Comparison of ENCODE assay signal across 10 cellular contexts in the genomic region with DNA sequence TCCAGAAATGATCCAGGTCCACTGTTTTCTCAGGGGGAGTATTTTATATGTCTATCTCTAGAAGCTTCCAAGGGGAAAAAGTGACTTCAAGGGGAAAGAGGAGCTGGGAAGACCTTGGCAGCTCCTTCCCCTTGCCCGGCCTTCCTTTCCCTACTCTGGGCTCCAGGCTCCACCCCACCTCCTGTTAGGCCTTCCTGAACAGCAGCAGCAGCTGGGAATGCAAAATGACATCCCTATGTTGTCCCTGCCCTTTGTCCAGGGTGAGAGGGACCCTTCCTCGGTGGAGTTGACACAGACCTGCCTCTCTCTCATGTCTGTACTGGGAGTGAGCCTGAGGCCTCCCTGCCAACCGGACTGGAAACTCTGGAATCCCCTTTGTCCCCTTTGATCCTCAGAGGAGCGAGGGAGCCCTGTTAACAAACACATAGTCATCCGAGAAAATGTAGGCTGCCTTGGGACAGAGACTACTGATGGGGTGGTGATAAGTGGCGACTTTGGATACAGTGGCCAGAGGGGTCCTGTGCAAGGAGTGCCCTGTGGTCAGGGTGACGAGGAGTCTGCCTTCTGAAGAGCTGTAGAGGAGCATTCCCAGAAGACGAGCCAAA. TPM values are rescaled to one million over a fixed set of nuclear protein-coding genes. Genes with fewer than 3 reads are reported as not detected.
DNase-seq lines count a peak whose midpoint lies in the region; ATAC-seq and TF ChIP-seq lines count a peak whose summit lies in the region.
"Had no signal": no experiment of that assay in that cellular context is flagged by ENCODE, and none has a peak within 500 bp of the region (broad histone marks: within the 10 kb centered on the region; RNA-seq: fewer than 3 reads in every experiment).

No MANE protein-coding gene starts in this region.

- no peaks in the 10 kb centered on the region for H3K27me3 ChIP-seq in transverse colon

- ATAC-seq in GM18867 (IDR thresholded peaks at IDR 0.05; ENCODE audit: unreplicated experiment) = no peak

- no peaks in the 10 kb centered on the region for H3K27me3 Mint-ChIP-seq in dendritic cell treated with granulocyte-macrophage colony-stimulating factor and Interleukin-4, amounts not matched to agents 40 ng/mL and 50 ng/mL, for 4 days
- H3K27me3 Mint-ChIP-seq in mesothelial cell of epicardium (ENCODE audit: low read depth) = no peaks in the 10 kb centered on the region

- peaks cover 86 to 97% (median 94%) of the 10 kb centered on the region in 4 donors for H3K4me1 ChIP-seq in transverse colon

- peak overlapping the region; percentile 98 to 100 (median 99) for H3K27ac ChIP-seq in transverse colon

- H3K36me3 ChIP-seq in transverse colon = no peaks in the 10 kb centered on the region

- no peak overlapping the region for H3K4me3 ChIP-seq in transverse colon

- no peaks in the 10 kb centered on the region for H3K9me3 Mint-ChIP-seq in dendritic cell treated with granulocyte-macrophage colony-stimulating factor and Interleukin-4, amounts not matched to agents 40 ng/mL and 50 ng/mL, for 4 days
- no peaks in the 10 kb centered on the region for H3K9me3 Mint-ChIP-seq in mesothelial cell of epicardium

- WGBS in transverse colon (ENCODE audit: low coverage in 1 of 2), 2 donors = 20 to 42% methylated on average over 5 to 8 of the region's 8 CpGs

- no peak for TF ChIP-seq POLR2A in transverse colon (IDR thresholded peaks at IDR 0.05)

- intact Hi-C loops in dendritic cell treated with granulocyte-macrophage colony-stimulating factor and Interleukin-4, amounts not matched to agents 40 ng/mL and 50 ng/mL, for 4 days (cut with micrococcal nuclease) = no loop called here
- intact Hi-C loops in transverse colon (cut with DNase I; ENCODE audit: low total_unique reads) = no loop called here

- peak; percentile 66 for DNase-seq in NCI-H82 (lab: John Stamatoyannopoulos, UW)
- no peak for DNase-seq in NCI-H82 treated with DMSO at 0.1 percent for 48 hours (lab: John Stamatoyannopoulos, UW; ENCODE audit: unreplicated experiment)
- no peak for DNase-seq in mesothelial cell of epicardium (ENCODE audit: low spot score in 2 of 2, unreplicated experiment in 2 of 2)
- DNase-seq in transverse colon = peak; percentile 52
- no peak for DNase-seq in GM19240 (ENCODE audit: insufficient read length, low spot score)
- no peak for DNase-seq in activated CD4-positive, CD25-positive, alpha-beta regulatory T cell treated with anti-CD3 and anti-CD28 coated beads, Interleukin-2, amount 50 U/mL, for 72 hours
- DNase-seq: activated T-cell treated with anti-CD3 and anti-CD28 coated beads for 4 hours, NCI-H146 had no signal

- H3K4me3 Mint-ChIP-seq in dendritic cell treated with granulocyte-macrophage colony-stimulating factor and Interleukin-4, amounts not matched to agents 40 ng/mL and 50 ng/mL, for 4 days = no peak overlapping the region
- peak overlapping the region; percentile 26 for H3K4me3 Mint-ChIP-seq in mesothelial cell of epicardium

- in situ Hi-C loops in transverse colon (cut with MboI; ENCODE audit: low pct_ligation_motif_present in 1 of 4, low pct_unique_long_range_greater_than_20kb in 1 of 4, low sequenced_read_pairs in 3 of 4) = no loop called here

- H3K27ac Mint-ChIP-seq in dendritic cell treated with granulocyte-macrophage colony-stimulating factor and Interleukin-4, amounts not matched to agents 40 ng/mL and 50 ng/mL, for 4 days = peak overlapping the region; percentile 96
- peak overlapping the region; percentile 100 for H3K27ac Mint-ChIP-seq in mesothelial cell of epicardium

- no peaks in the 10 kb centered on the region for H3K9me3 ChIP-seq in transverse colon

- peaks cover 88% of the 10 kb centered on the region for H3K4me1 Mint-ChIP-seq in dendritic cell treated with granulocyte-macrophage colony-stimulating factor and Interleukin-4, amounts not matched to agents 40 ng/mL and 50 ng/mL, for 4 days (ENCODE audit: low read depth)
- H3K4me1 Mint-ChIP-seq in mesothelial cell of epicardium = peaks cover 87% of the 10 kb centered on the region

- H3K36me3 Mint-ChIP-seq in dendritic cell treated with granulocyte-macrophage colony-stimulating factor and Interleukin-4, amounts not matched to agents 40 ng/mL and 50 ng/mL, for 4 days (ENCODE audit: low read depth) = no peaks in the 10 kb centered on the region
- no peaks in the 10 kb centered on the region for H3K36me3 Mint-ChIP-seq in mesothelial cell of epicardium

- TF ChIP-seq EP300 in transverse colon (IDR thresholded peaks at IDR 0.05; ENCODE audit: low read depth) = no peak

- TF ChIP-seq CTCF in mesothelial cell of epicardium (IDR thresholded peaks at IDR 0.05; ENCODE audit: unreplicated experiment) (no peak), transverse colon (IDR thresholded peaks at IDR 0.05) (no peak)

RNA-seq across cellular contexts. Expression of a gene that starts 9.0 kb away (rescaled TPM):
- 15,343 to 16,172 TPM (median 16,018 TPM) in 3 replicates for total RNA-seq in mesothelial cell of epicardium
- total RNA-seq in transverse colon = over 10,000 TPM; 17,948 to 48,028 (median 23,406) TPM

RNA-seq across cellular contexts. Expression of a gene that starts 35.1 kb away (rescaled TPM):
- total RNA-seq in mesothelial cell of epicardium (83.4 to 91.1 TPM (median 89.5 TPM) in 3 replicates), transverse colon (10 to 100 TPM; 41.0 to 78.4 (median 69.2) TPM)

Comparison
In these comparisons a context has a peak if more than half of its experiments do, and no peak if none do; other contexts are left out.
1. DNase-seq: peak in NCI-H82 (single experiment) and transverse colon (single experiment); none in NCI-H82 treated with DMSO at 0.1 percent for 48 hours (single experiment), mesothelial cell of epicardium (0 of 2), GM19240 (single experiment) and activated CD4-positive, CD25-positive, alpha-beta regulatory T cell treated with anti-CD3 and anti-CD28 coated beads, Interleukin-2, amount 50 U/mL, for 72 hours (single experiment).